In genomic region chr10:100158044-100158805, GRCh38 we compare ENCODE assay signal across 12 cellular contexts.
DNase-seq lines count a peak whose midpoint lies in the region; ATAC-seq lines count a peak whose summit lies in the region.
"Had no signal": no experiment of that assay in that cellular context is flagged by ENCODE, and none has a peak within 500 bp of the region (broad histone marks: within the 10 kb centered on the region; RNA-seq: fewer than 3 reads in every experiment).

No MANE protein-coding gene starts in this region.

- DNase-seq in germinal center (ENCODE audit: low spot score) (peak; percentile 14), superior temporal gyrus (ENCODE audit: extremely low spot score) (no peak), activated T-cell treated with anti-CD3 and anti-CD28 coated beads for 4 hours (no peak)
- DNase-seq in effector CD8-positive, alpha-beta T cell (lab: John Stamatoyannopoulos, UW) = no peak
- DNase-seq: activated effector memory CD4-positive, alpha-beta T cell treated with Interleukin-2 at 50 U/mL for 16 hours; DND-41; HFFc6; NCI-H1048; OCI-M1 had no signal

- ATAC-seq in GM18870 (IDR thresholded peaks at IDR 0.05; ENCODE audit: unreplicated experiment) = peak; percentile 86
- ATAC-seq in GM21526 (IDR thresholded peaks at IDR 0.05; ENCODE audit: low FRiP score, unreplicated experiment) = peak; percentile 84
- peak; percentile 90 for ATAC-seq in HG03108 (IDR thresholded peaks at IDR 0.05; ENCODE audit: unreplicated experiment)
